Comparison of ENCODE assay signal across 1 cellular context in genomic region chr7:134646425-134647305, GRCh38.
TF ChIP-seq lines count a peak whose summit lies in the region.

Gene BPGM (plus strand): TSS chr7:134646853. CDS start chr7:134661508, 14,655 bp downstream.

TF ChIP-seq in HepG2, 621 proteins besides CTCF, POLR2A, EP300 and RAD21 (continued from another document and continues in another):
- no peak for TF ChIP-seq ZNF788 (CRISPR knock-in tag; IDR thresholded peaks at IDR 0.05; ENCODE audit: borderline replicate concordance)
- TF ChIP-seq REPIN1 (CRISPR knock-in tag; IDR thresholded peaks at IDR 0.05; ENCODE audit: borderline replicate concordance, low read depth), result no peak; the same call in 1 of the 2 replicates
- TF ChIP-seq NCOA1 (CRISPR knock-in tag; IDR thresholded peaks at IDR 0.05), result no peak
- TF ChIP-seq TRAFD1 (CRISPR knock-in tag; IDR thresholded peaks at IDR 0.05; ENCODE audit: borderline replicate concordance), result no peak
- 0 out of 2 replicates have a peak, but pooled peaks have one; percentile 62 for TF ChIP-seq ZNF792 (CRISPR knock-in tag; IDR thresholded peaks at IDR 0.05)
- TF ChIP-seq PHF21A (CRISPR knock-in tag; IDR thresholded peaks at IDR 0.05), result no peak
- TF ChIP-seq GABPB1 (CRISPR knock-in tag; IDR thresholded peaks at IDR 0.05), result peak; percentile 94
- TF ChIP-seq REXO4 (CRISPR knock-in tag; IDR thresholded peaks at IDR 0.05; ENCODE audit: borderline replicate concordance), result no peak
- TF ChIP-seq CENPT (CRISPR knock-in tag; IDR thresholded peaks at IDR 0.05; ENCODE audit: low read depth), result no peak
- TF ChIP-seq ZNF773 (CRISPR knock-in tag; IDR thresholded peaks at IDR 0.05; ENCODE audit: borderline replicate concordance), result no peak
- TF ChIP-seq ZNF597 (CRISPR knock-in tag; IDR thresholded peaks at IDR 0.05), result no peak
- TF ChIP-seq MAFK (conservative IDR thresholded peaks at IDR 0.05 in 1 of 2, IDR thresholded peaks at IDR 0.05 in 1 of 2; ENCODE audit: low read length in 2 of 2), result no peak
- no peak for TF ChIP-seq IRF9 (CRISPR knock-in tag; IDR thresholded peaks at IDR 0.05; ENCODE audit: borderline replicate concordance)
- no peak for TF ChIP-seq ZNF770 (CRISPR knock-in tag; IDR thresholded peaks at IDR 0.05)
- peak; percentile 64 for TF ChIP-seq ZNF687 (CRISPR knock-in tag; IDR thresholded peaks at IDR 0.05)
- no peak for TF ChIP-seq DNMT1 (CRISPR knock-in tag; IDR thresholded peaks at IDR 0.05)
- TF ChIP-seq RAD51 (IDR thresholded peaks at IDR 0.05; ENCODE audit: borderline replicate concordance), result no peak
- TF ChIP-seq ZKSCAN8 (CRISPR knock-in tag; IDR thresholded peaks at IDR 0.05; ENCODE audit: borderline replicate concordance), result no peak
- no peak for TF ChIP-seq RNF2 (conservative IDR thresholded peaks at IDR 0.05; ENCODE audit: low read depth)
- TF ChIP-seq ZNF678 (CRISPR knock-in tag; IDR thresholded peaks at IDR 0.05), result no peak
- no peak for TF ChIP-seq MAFF (IDR thresholded peaks at IDR 0.05; ENCODE audit: low read depth, low read length)
- peak; percentile 53; the same call in 1 of the 2 replicates for TF ChIP-seq NFKB2 (CRISPR knock-in tag; IDR thresholded peaks at IDR 0.05; ENCODE audit: borderline replicate concordance)
- TF ChIP-seq ZNF547 (CRISPR knock-in tag; IDR thresholded peaks at IDR 0.05), result no peak
- 0 out of 2 replicates have a peak, but pooled peaks have one; percentile 18 for TF ChIP-seq RXRA (CRISPR knock-in tag; IDR thresholded peaks at IDR 0.05)
- no peak for TF ChIP-seq ZNF382 (CRISPR knock-in tag; IDR thresholded peaks at IDR 0.05; ENCODE audit: borderline replicate concordance)
- no peak for TF ChIP-seq ZNF615 (CRISPR knock-in tag; IDR thresholded peaks at IDR 0.05; ENCODE audit: borderline replicate concordance)
- TF ChIP-seq RELA (CRISPR knock-in tag; IDR thresholded peaks at IDR 0.05), result no peak
- TF ChIP-seq FOXA1 (IDR thresholded peaks at IDR 0.05), result no peak
- TF ChIP-seq FOXA1 (CRISPR knock-in tag; IDR thresholded peaks at IDR 0.05), result no peak
- no peak for TF ChIP-seq HINFP (CRISPR knock-in tag; IDR thresholded peaks at IDR 0.05; ENCODE audit: low read depth)
- no peak for TF ChIP-seq FOXC1 (CRISPR knock-in tag; IDR thresholded peaks at IDR 0.05; ENCODE audit: borderline replicate concordance)
- TF ChIP-seq ZNF337 (CRISPR knock-in tag; IDR thresholded peaks at IDR 0.05; ENCODE audit: borderline replicate concordance, low read depth), result no peak
- 0 out of 2 replicates have a peak, but pooled peaks have one; percentile 9 for TF ChIP-seq BHLHE40 (IDR thresholded peaks at IDR 0.05; ENCODE audit: low read length)
- TF ChIP-seq FUBP1 (CRISPR knock-in tag; IDR thresholded peaks at IDR 0.05; ENCODE audit: borderline replicate concordance), result no peak
- TF ChIP-seq SP5 (CRISPR knock-in tag; IDR thresholded peaks at IDR 0.05; ENCODE audit: borderline replicate concordance, low read depth), result no peak
- no peak for TF ChIP-seq XRCC5 (optimal IDR thresholded peaks at IDR 0.05; ENCODE audit: low read length)
- TF ChIP-seq GPN1 (CRISPR knock-in tag; IDR thresholded peaks at IDR 0.05; ENCODE audit: borderline replicate concordance), result no peak
- TF ChIP-seq EZH2 (conservative IDR thresholded peaks at IDR 0.05; ENCODE audit: low read depth, low read length), result no peak
- no peak for TF ChIP-seq KDM1A (CRISPR knock-in tag; IDR thresholded peaks at IDR 0.05)
- no peak for TF ChIP-seq DZIP1 (CRISPR knock-in tag; IDR thresholded peaks at IDR 0.05)
- TF ChIP-seq ZNF264 (CRISPR knock-in tag; IDR thresholded peaks at IDR 0.05), result no peak
- TF ChIP-seq KDM5A (IDR thresholded peaks at IDR 0.05; ENCODE audit: borderline replicate concordance, low read length), result peak; percentile 85
- no peak for TF ChIP-seq ZNF3 (CRISPR knock-in tag; IDR thresholded peaks at IDR 0.05)
- TF ChIP-seq ZNF30 (CRISPR knock-in tag; IDR thresholded peaks at IDR 0.05), result no peak
- no peak for TF ChIP-seq ZFP90 (CRISPR knock-in tag; IDR thresholded peaks at IDR 0.05; ENCODE audit: borderline replicate concordance)
- no peak for TF ChIP-seq WIZ (CRISPR knock-in tag; IDR thresholded peaks at IDR 0.05)
- TF ChIP-seq ZNF512 (CRISPR knock-in tag; IDR thresholded peaks at IDR 0.05), result no peak
